ENCODE assay signal across 22 cellular contexts in the genomic region with DNA sequence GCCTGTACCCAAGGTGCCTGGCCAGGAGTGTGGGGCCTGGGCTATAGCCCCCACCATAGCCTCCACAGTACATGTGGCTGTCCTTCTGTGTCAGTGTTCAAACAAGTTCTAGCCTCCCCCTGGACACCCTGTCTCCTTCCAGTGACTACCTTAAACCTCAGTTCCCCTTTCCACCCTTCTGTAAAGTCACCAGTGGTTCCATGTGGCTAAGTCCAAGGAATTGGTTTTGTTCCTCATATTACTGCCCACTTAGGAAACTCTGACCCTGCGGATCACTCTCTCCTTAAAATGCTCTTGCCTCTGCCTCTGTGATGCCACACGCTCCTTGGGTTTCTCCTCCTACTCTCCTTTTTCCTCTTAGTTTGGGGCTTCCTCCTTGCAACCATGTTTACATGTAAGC. TPM values are rescaled to one million over a fixed set of nuclear protein-coding genes. Genes with fewer than 3 reads are reported as not detected.
DNase-seq lines count a peak whose midpoint lies in the region; ATAC-seq and TF ChIP-seq lines count a peak whose summit lies in the region.
"Had no signal": no experiment of that assay in that cellular context is flagged by ENCODE, and none has a peak within 500 bp of the region (broad histone marks: within the 10 kb centered on the region; RNA-seq: fewer than 3 reads in every experiment).

No MANE protein-coding gene starts in this region.

- in situ Hi-C loops in gastrocnemius medialis (cut with MboI; ENCODE audit: low sequenced_read_pairs in 4 of 4), result no loop called here

- peak in 5 of 8 donors; percentile 20 to 52 (median 33) for ATAC-seq in heart right ventricle
- ATAC-seq in Right ventricle myocardium superior (ENCODE audit: poor library complexity), result no peak
- ATAC-seq in right lobe of liver, result peak in 3 of 4 donors; percentile 30 to 34 (median 33)
- ATAC-seq in upper lobe of right lung, result peak; percentile 57
- no peak for ATAC-seq in gastrocnemius medialis

- H3K36me3 ChIP-seq in heart right ventricle (no peaks in the 10 kb centered on the region), right lobe of liver (no peaks in the 10 kb centered on the region), upper lobe of right lung (no peaks in the 10 kb centered on the region), gastrocnemius medialis (no peaks in the 10 kb centered on the region), vagina (no peaks in the 10 kb centered on the region)
- H3K36me3 ChIP-seq: Peyer's patch, SJCRH30 had no signal

- intact Hi-C loops in heart right ventricle (cut with DNase I), result no loop called here
- intact Hi-C loops in Right ventricle myocardium superior (cut with DNase I), result no loop called here
- intact Hi-C loops in right lobe of liver (cut with DNase I), result no loop called here
- intact Hi-C loops in upper lobe of right lung (cut with DNase I), result no loop called here
- intact Hi-C loops in gastrocnemius medialis (cut with DNase I; ENCODE audit: low total_unique reads), result no loop called here
- intact Hi-C loops in vagina (cut with DNase I), result no loop called here

- WGBS in heart right ventricle, 2 donors, result 89 to 95% methylated on average over 2 of the region's 2 CpGs
- WGBS in right lobe of liver (ENCODE audit: insufficient coverage, low coverage, low lambda C conversion rate, missing lambda C conversion rate), result 60% methylated on average over 2 of the region's 2 CpGs

- H3K27me3 ChIP-seq in heart right ventricle, result no peaks in the 10 kb centered on the region
- no peaks in the 10 kb centered on the region for H3K27me3 ChIP-seq in right lobe of liver
- no peaks in the 10 kb centered on the region for H3K27me3 ChIP-seq in upper lobe of right lung
- no peaks in the 10 kb centered on the region for H3K27me3 ChIP-seq in gastrocnemius medialis
- H3K27me3 ChIP-seq in vagina, result no peaks in the 10 kb centered on the region
- H3K27me3 ChIP-seq: Peyer's patch had no signal

- no peak for TF ChIP-seq CTCF in heart right ventricle (IDR thresholded peaks at IDR 0.05)
- TF ChIP-seq CTCF in right lobe of liver (IDR thresholded peaks at IDR 0.05), result no peak
- no peak for TF ChIP-seq CTCF in upper lobe of right lung (IDR thresholded peaks at IDR 0.05)
- TF ChIP-seq CTCF in gastrocnemius medialis (IDR thresholded peaks at IDR 0.05 in 4 of 5, conservative IDR thresholded peaks at IDR 0.05 in 1 of 5), result no peak
- TF ChIP-seq CTCF in vagina (IDR thresholded peaks at IDR 0.05), result no peak

- H3K27ac ChIP-seq in heart right ventricle (peak overlapping the region in 1 of 10 donors; percentile 69), right lobe of liver (no peak overlapping the region), upper lobe of right lung (no peak overlapping the region), gastrocnemius medialis (no peak overlapping the region), vagina (no peak overlapping the region)
- H3K27ac ChIP-seq: Peyer's patch, SJCRH30 had no signal

- H3K9me3 ChIP-seq in heart right ventricle (no peaks in the 10 kb centered on the region), right lobe of liver (no peaks in the 10 kb centered on the region), upper lobe of right lung (no peaks in the 10 kb centered on the region), gastrocnemius medialis (no peaks in the 10 kb centered on the region), vagina (no peaks in the 10 kb centered on the region)
- H3K9me3 ChIP-seq: Peyer's patch had no signal

- TF ChIP-seq POLR2A in right lobe of liver (IDR thresholded peaks at IDR 0.05) (no peak), gastrocnemius medialis (IDR thresholded peaks at IDR 0.05) (no peak), vagina (IDR thresholded peaks at IDR 0.05) (no peak)

- peaks cover 0 to 27% (median 0%) of the 10 kb centered on the region in 9 donors for H3K4me1 ChIP-seq in heart right ventricle
- H3K4me1 ChIP-seq in right lobe of liver, result no peaks in the 10 kb centered on the region
- H3K4me1 ChIP-seq in upper lobe of right lung, result peaks cover 4% of the 10 kb centered on the region
- H3K4me1 ChIP-seq in gastrocnemius medialis, result no peaks in the 10 kb centered on the region
- no peaks in the 10 kb centered on the region for H3K4me1 ChIP-seq in vagina
- H3K4me1 ChIP-seq: SJCRH30 had no signal

- H3K4me3 ChIP-seq in heart right ventricle (no peak overlapping the region), right lobe of liver (no peak overlapping the region), upper lobe of right lung (no peak overlapping the region), gastrocnemius medialis (no peak overlapping the region), vagina (no peak overlapping the region)
- H3K4me3 ChIP-seq: Peyer's patch, SJCRH30 had no signal

- DNase-seq in heart right ventricle (no peak), Right ventricle myocardium superior (no peak), MV-4-11 (lab: John Stamatoyannopoulos, UW) (peak; percentile 32), right lobe of liver (no peak), upper lobe of right lung (no peak), H4 (ENCODE audit: low spot score) (no peak), gastrocnemius medialis (no peak), vagina (ENCODE audit: extremely low spot score in 2 of 2) (no peak)
- DNase-seq: AML-193, C1 segment of cervical spinal cord, DMS53, GDM1, IMR-90, Karpas-422, NCI-H1092, NCI-H1436, NCI-H187 treated with DMSO at 0.1 percent for 48 hours, NCI-H226, NCI-H510A treated with DMSO at 0.1 percent for 48 hours, NCI-H748 treated with DMSO at 0.1 percent for 48 hours, Peyer's patch, SJCRH30 had no signal

RNA-seq across cellular contexts. Expression of a gene that starts 27.9 kb away (rescaled TPM):
- total RNA-seq in heart right ventricle (10 to 100 TPM in 1 of 10 donors, 1 to 10 TPM in 9; 4.5 to 11.7 (median 6.6) TPM), Right ventricle myocardium superior (4.4 TPM), right lobe of liver (1 to 10 TPM; 3.5 to 7.5 (median 5.0) TPM), upper lobe of right lung (29.1 TPM), gastrocnemius medialis (1 to 10 TPM; 4.2 to 7.6 (median 5.4) TPM), vagina (29.0 TPM)
- polyA plus RNA-seq in heart right ventricle, result 1 to 10 TPM in 1 of 2 donors, under 1 TPM in 1; 0.49 to 1.1 TPM
- 2.9 and 3.0 TPM in 2 replicates for total RNA-seq in H4 (2014; rRNA removed; shearing (Covaris generic))

Comparison
In these comparisons a context has a peak if more than half of its experiments do, and no peak if none do; other contexts are left out.
1. ATAC-seq: peak in heart right ventricle (5 of 8), right lobe of liver (3 of 4) and upper lobe of right lung (single experiment); none in Right ventricle myocardium superior (single experiment) and gastrocnemius medialis (0 of 2).